In genomic region chr1:153860285-153860684, GRCh38 we compare ENCODE assay signal across 20 cellular contexts.
DNase-seq lines count a peak whose midpoint lies in the region; ATAC-seq, FAIRE-seq and TF ChIP-seq lines count a peak whose summit lies in the region.
"Had no signal": no experiment of that assay in that cellular context is flagged by ENCODE, and none has a peak within 500 bp of the region (broad histone marks: within the 10 kb centered on the region; RNA-seq: fewer than 3 reads in every experiment).

No MANE protein-coding gene starts in this region.

- TF ChIP-seq POLR2A in HepG2 (IDR thresholded peaks at IDR 0.05; ENCODE audit: insufficient read depth in 1 of 2, low read depth in 2 of 2, low read length in 2 of 2), result no peak

- no peak overlapping the region for H3K4me3 Mint-ChIP-seq in activated CD4-positive, alpha-beta T cell treated with anti-CD3 and anti-CD28 coated beads, Interleukin-2, amount 10 ng/mL, durations not matched to agents 7 days and 5 days
- no peak overlapping the region for H3K4me3 Mint-ChIP-seq in T-helper 17 cell
- H3K4me3 Mint-ChIP-seq: CD4-positive, alpha-beta T cell had no signal

- TF ChIP-seq RAD21 in HepG2 (CRISPR knock-in tag; IDR thresholded peaks at IDR 0.05), result no peak

- ATAC-seq in T-helper 17 cell (no peak), HepG2 (peak; percentile 51; the same call in 1 of the 3 replicates)
- ATAC-seq: A549, HCT116 had no signal

- H4K20me1 ChIP-seq in HepG2 (ENCODE audit: insufficient read depth, low read length), result peaks cover 7% of the 10 kb centered on the region

- 56% methylated on average over 3 of the region's 3 CpGs for WGBS in HepG2 (ENCODE audit: low lambda C conversion rate)

- in situ Hi-C loops in HepG2 (cut with HindIII; ENCODE audit: extremely low pct_ligation_motif_present, low pct_unique_long_range_greater_than_20kb), result no loop called here

- no peak overlapping the region for H3K4me2 ChIP-seq in HepG2 (ENCODE audit: low read depth, low read length)
- H3K4me2 ChIP-seq: A549 had no signal

- DNase-seq in activated CD4-positive, alpha-beta T cell treated with anti-CD3 and anti-CD28 coated beads, Interleukin-2, amount 10 ng/mL, durations not matched to agents 7 days and 5 days, result no peak
- no peak for DNase-seq in activated CD4-positive, alpha-beta T cell treated with anti-CD3 and anti-CD28 coated beads, Interleukin-2, amount 50 U/mL, for 1 hour
- DNase-seq in T-helper 17 cell, result no peak
- DNase-seq in HepG2 (ENCODE audit: low spot score), result peak; percentile 27
- no peak for DNase-seq in dorsolateral prefrontal cortex
- DNase-seq in H4 (ENCODE audit: low spot score), result no peak
- DNase-seq in HCEC 1CT, result no peak
- DNase-seq: AML-193; Caco-2; CD4-positive, alpha-beta T cell; GM23248 had no signal

- no peaks in the 10 kb centered on the region for H3K9me3 ChIP-seq in T-helper 17 cell (ENCODE audit: control insufficient read depth, low read length, poor library complexity, severe bottlenecking)
- no peaks in the 10 kb centered on the region for H3K9me3 ChIP-seq in HepG2 (ENCODE audit: low read length)
- H3K9me3 ChIP-seq in neutrophil, result no peaks in the 10 kb centered on the region
- H3K9me3 ChIP-seq: A549, Caco-2 had no signal

- peak overlapping the region; percentile 54 for H3K27ac Mint-ChIP-seq in activated CD4-positive, alpha-beta T cell treated with anti-CD3 and anti-CD28 coated beads, Interleukin-2, amount 10 ng/mL, durations not matched to agents 7 days and 5 days
- H3K27ac Mint-ChIP-seq in T-helper 17 cell, result peak overlapping the region; percentile 47
- H3K27ac Mint-ChIP-seq: CD4-positive, alpha-beta T cell had no signal

- H3K4me1 ChIP-seq in HepG2 (ENCODE audit: insufficient read depth, low read length), result peaks cover 22% of the 10 kb centered on the region
- H3K4me1 ChIP-seq in neutrophil (ENCODE audit: control insufficient read depth in 1 of 2, insufficient read depth in 1 of 2, low read depth in 1 of 2, low read length in 1 of 2), result peaks cover 6 to 11% of the 10 kb centered on the region in 2 experiments
- H3K4me1 ChIP-seq: A549, Caco-2 had no signal

- FAIRE-seq in HepG2 (lab: Jason Lieb, UNC), result peak; percentile 32
- FAIRE-seq: A549, D721Med, G401.6, GM12891, H54 had no signal

- H3K79me2 ChIP-seq in HepG2 (ENCODE audit: insufficient read depth, low read length), result peaks cover 15% of the 10 kb centered on the region

- H3K4me3 ChIP-seq in HepG2 (replicated peaks in 1 of 3; ENCODE audit: insufficient read depth in 1 of 3, low read depth in 2 of 3, low read length in 3 of 3) (no peak overlapping the region), neutrophil (ENCODE audit: low read depth in 1 of 2, low read length in 1 of 2) (no peak overlapping the region), dorsolateral prefrontal cortex (no peak overlapping the region)
- H3K4me3 ChIP-seq: A549, GM23248 had no signal

- POLR2A ChIA-PET in activated CD4-positive, alpha-beta T cell treated with anti-CD3 and anti-CD28 coated beads, Interleukin-2, amount 10 ng/mL, durations not matched to agents 7 days and 5 days (lab: Charles Lee), result no interaction called here
- POLR2A ChIA-PET in HepG2 (lab: Yijun Ruan, JAX), result interaction anchor here (1.0 kb wide), 1 partner anchor 84 kb away, joined by 3 read pairs; no protein-coding TSS in a partner anchor

- H2AFZ ChIP-seq in HepG2 (ENCODE audit: low read length), result no peak overlapping the region
- H2AFZ ChIP-seq: GM23248 had no signal

- H3K27ac ChIP-seq in HepG2 (ENCODE audit: extremely low read length, insufficient read depth, low read length) (no peak overlapping the region), neutrophil (peak overlapping the region; percentile 49), dorsolateral prefrontal cortex (no peak overlapping the region)
- H3K27ac ChIP-seq: 22Rv1, A549, C4-2B, GM23248 had no signal

- H3K27me3 ChIP-seq in HepG2 (ENCODE audit: control insufficient read depth in 1 of 2, insufficient read depth in 2 of 2, low read length in 2 of 2) (no peaks in the 10 kb centered on the region), neutrophil (no peaks in the 10 kb centered on the region), dorsolateral prefrontal cortex (no peaks in the 10 kb centered on the region)

- TF ChIP-seq CTCF in HepG2 (CRISPR knock-in tag; IDR thresholded peaks at IDR 0.05) (no peak), neutrophil (IDR thresholded peaks at IDR 0.05) (no peak), dorsolateral prefrontal cortex (IDR thresholded peaks at IDR 0.05 in 54 of 56, conservative IDR thresholded peaks at IDR 0.05 in 2 of 56; ENCODE audit: low read depth in 1 of 56, partially characterized antibody in 56 of 56) (no peak)

- H3K36me3 Mint-ChIP-seq in activated CD4-positive, alpha-beta T cell treated with anti-CD3 and anti-CD28 coated beads, Interleukin-2, amount 10 ng/mL, durations not matched to agents 7 days and 5 days (ENCODE audit: low read depth), result peaks cover 25% of the 10 kb centered on the region
- peaks cover 4% of the 10 kb centered on the region for H3K36me3 Mint-ChIP-seq in T-helper 17 cell (ENCODE audit: low read depth)

- no peak overlapping the region for H3K9ac ChIP-seq in HepG2 (ENCODE audit: insufficient read depth, low read depth, low read length)
- H3K9ac ChIP-seq: GM23248 had no signal

- H3K4me1 Mint-ChIP-seq in activated CD4-positive, alpha-beta T cell treated with anti-CD3 and anti-CD28 coated beads, Interleukin-2, amount 10 ng/mL, durations not matched to agents 7 days and 5 days, result peaks cover 19% of the 10 kb centered on the region
- H3K4me1 Mint-ChIP-seq in T-helper 17 cell, result peaks cover 14% of the 10 kb centered on the region

- intact Hi-C loops in HepG2 (cut with micrococcal nuclease; ENCODE audit: unreplicated experiment) (no loop called here), dorsolateral prefrontal cortex (cut with DNase I) (no loop called here)

- CTCF ChIA-PET in activated CD4-positive, alpha-beta T cell treated with anti-CD3 and anti-CD28 coated beads, Interleukin-2, amount 10 ng/mL, durations not matched to agents 7 days and 5 days (lab: Charles Lee), result interaction anchor here (0.7 to 0.9 kb wide), 2 partner anchors 48 to 115 kb away, joined by 3 read pairs; no protein-coding TSS in a partner anchor
- CTCF ChIA-PET in HepG2 (lab: Yijun Ruan, JAX; ENCODE audit: low intra/inter-chr PET ratio, low total read pairs), result no interaction called here

- H3K9me3 Mint-ChIP-seq in activated CD4-positive, alpha-beta T cell treated with anti-CD3 and anti-CD28 coated beads, Interleukin-2, amount 10 ng/mL, durations not matched to agents 7 days and 5 days, result no peaks in the 10 kb centered on the region
- H3K9me3 Mint-ChIP-seq: CD4-positive, alpha-beta T cell had no signal

- BruUV-seq in HepG2 (replicated peaks; lab: Mats Ljungman, UMichigan), result no TSS peak

- H3K36me3 ChIP-seq in HepG2 (replicated peaks in 1 of 2; ENCODE audit: control insufficient read depth in 1 of 2, insufficient read depth in 2 of 2, low read length in 2 of 2) (no peaks in the 10 kb centered on the region; a peak in 1 of 5 replicates), neutrophil (peaks cover 5% of the 10 kb centered on the region)

- no peaks in the 10 kb centered on the region for H3K27me3 Mint-ChIP-seq in activated CD4-positive, alpha-beta T cell treated with anti-CD3 and anti-CD28 coated beads, Interleukin-2, amount 10 ng/mL, durations not matched to agents 7 days and 5 days
- H3K27me3 Mint-ChIP-seq in T-helper 17 cell, result no peaks in the 10 kb centered on the region
- H3K27me3 Mint-ChIP-seq: CD4-positive, alpha-beta T cell had no signal

- TF ChIP-seq EP300 in HepG2 (IDR thresholded peaks at IDR 0.05; ENCODE audit: low read depth in 2 of 2, low read length in 2 of 2) (no peak), HepG2 (CRISPR knock-in tag; IDR thresholded peaks at IDR 0.05; ENCODE audit: borderline replicate concordance) (no peak)

TF ChIP-seq in HepG2, 621 proteins besides CTCF, POLR2A, EP300 and RAD21 (continues in another document):
- TF ChIP-seq MYNN (CRISPR knock-in tag; IDR thresholded peaks at IDR 0.05; ENCODE audit: low read depth), result no peak
- peak; percentile 61; the same call in 1 of the 2 replicates for TF ChIP-seq ELF3 (CRISPR knock-in tag; IDR thresholded peaks at IDR 0.05)
- TF ChIP-seq ZNF331 (CRISPR knock-in tag; IDR thresholded peaks at IDR 0.05), result peak; percentile 55; the same call in 1 of the 2 replicates
- no peak for TF ChIP-seq ZNF720 (CRISPR knock-in tag; IDR thresholded peaks at IDR 0.05)
- TF ChIP-seq PLRG1 (conservative IDR thresholded peaks at IDR 0.05), result no peak
- TF ChIP-seq CEBPG (CRISPR knock-in tag; IDR thresholded peaks at IDR 0.05), result peak; percentile 92
- TF ChIP-seq ZFX (CRISPR knock-in tag; IDR thresholded peaks at IDR 0.05; ENCODE audit: low read depth), result 0 out of 2 replicates have a peak, but pooled peaks have one; percentile 30
- no peak for TF ChIP-seq HNRNPH1 (optimal IDR thresholded peaks at IDR 0.05; ENCODE audit: low read depth, low read length)
- TF ChIP-seq ZFP41 (CRISPR knock-in tag; IDR thresholded peaks at IDR 0.05; ENCODE audit: borderline replicate concordance), result no peak
- TF ChIP-seq ZKSCAN5 (CRISPR knock-in tag; IDR thresholded peaks at IDR 0.05), result no peak
